In genomic region chrX:40041915-40042314, GRCh38 we compare ENCODE assay signal across 17 cellular contexts.
"Had no signal": no experiment of that assay in that cellular context is flagged by ENCODE, and none has a peak within 500 bp of the region (broad histone marks: within the 10 kb centered on the region; RNA-seq: fewer than 3 reads in every experiment).

No MANE protein-coding gene starts in this region.

- H3K4me1 Mint-ChIP-seq: brain had no signal

- DNase-seq: activated gamma-delta T cell; activated T-cell treated with anti-CD3 and anti-CD28 coated beads, Interleukin-2, amount 50 U/mL, for 72 hours; anterior cingulate cortex; central memory CD4-positive, alpha-beta T cell; colonic mucosa; gastrocnemius medialis; head of caudate nucleus; kidney glomerular epithelial cell; left ventricle myocardium superior; stimulated activated CD4-positive, alpha-beta T cell treated with anti-CD3 and anti-CD28 coated beads, Interleukin-12 subunit alpha, Interleukin-12 subunit beta, amount 100 ng/mL, for 4 hours; stimulated activated CD4-positive, alpha-beta T cell treated with anti-CD3 and anti-CD28 coated beads, Interleukin-1b, Interleukin-23, amount 100 ng/mL, for 48 hours; stimulated activated CD8-positive, alpha-beta memory T cell treated with anti-CD3 and anti-CD28 coated beads, Interleukin-4, amount 100 ng/mL, for 48 hours; trophoblast cell had no signal

- H3K27ac Mint-ChIP-seq: brain; progenitor cell of endocrine pancreas; stimulated activated naive CD8-positive, alpha-beta T cell treated with anti-CD3 and anti-CD28 coated beads, Interleukin-15, Interleukin-2, amounts not matched to agents 100 ng/mL and 50 ng/mL, for 24 hours had no signal

- H3K27ac ChIP-seq: colonic mucosa, gastrocnemius medialis had no signal

- ATAC-seq: gastrocnemius medialis, left ventricle myocardium superior had no signal

- H3K4me3 ChIP-seq: colonic mucosa, gastrocnemius medialis had no signal

- H3K27me3 Mint-ChIP-seq: progenitor cell of endocrine pancreas; stimulated activated naive CD8-positive, alpha-beta T cell treated with anti-CD3 and anti-CD28 coated beads, Interleukin-15, Interleukin-2, amounts not matched to agents 100 ng/mL and 50 ng/mL, for 24 hours had no signal

- H3K9me3 ChIP-seq: colonic mucosa had no signal

- H3K4me1 ChIP-seq: colonic mucosa, gastrocnemius medialis had no signal

- H3K4me3 Mint-ChIP-seq: brain; neural crest cell; stimulated activated naive CD8-positive, alpha-beta T cell treated with anti-CD3 and anti-CD28 coated beads, Interleukin-15, Interleukin-2, amounts not matched to agents 100 ng/mL and 50 ng/mL, for 24 hours had no signal

- H3K27me3 ChIP-seq: colonic mucosa had no signal

- H3K36me3 ChIP-seq: colonic mucosa, gastrocnemius medialis had no signal

- H3K9me3 Mint-ChIP-seq: stimulated activated naive CD8-positive, alpha-beta T cell treated with anti-CD3 and anti-CD28 coated beads, Interleukin-15, Interleukin-2, amounts not matched to agents 100 ng/mL and 50 ng/mL, for 24 hours had no signal
